Comparison of ENCODE assay signal across 8 cellular contexts in genomic region chr1:197776348-197777082, GRCh38. TPM values are rescaled to one million over a fixed set of nuclear protein-coding genes. Genes with fewer than 3 reads are reported as not detected.
A peak's percentile ranks its signal among the peaks of the same experiment; 100 is the strongest.
DNase-seq lines count a peak whose midpoint lies in the region; ATAC-seq and TF ChIP-seq lines count a peak whose summit lies in the region.

No MANE protein-coding gene starts in this region.

- H3K4me3 ChIP-seq in retinal pigment epithelial cell (ENCODE audit: low read length) (no peak overlapping the region), A673 (ENCODE audit: low read depth, low read length, poor library complexity, severe bottlenecking) (no peak overlapping the region)

- TF ChIP-seq CTCF in retinal pigment epithelial cell (conservative IDR thresholded peaks at IDR 0.05; ENCODE audit: low read depth, low read length) (no peak), A673 (conservative IDR thresholded peaks at IDR 0.05; ENCODE audit: low read depth, low read length) (no peak)

- no peak overlapping the region for H3K27ac ChIP-seq in A673 (ENCODE audit: low read depth, low read length, poor library complexity, severe bottlenecking)

- POLR2A ChIA-PET in A673 (lab: Charles Lee; ENCODE audit: low non-redundant PET), result no interaction called here

- H3K36me3 ChIP-seq in A673 (ENCODE audit: insufficient read depth, low read length, poor library complexity, severe bottlenecking), result no peaks in the 10 kb centered on the region

- no peaks in the 10 kb centered on the region for H3K9me3 ChIP-seq in A673 (ENCODE audit: low read depth, low read length, poor library complexity, severe bottlenecking)

- CTCF ChIA-PET in A673 (lab: Charles Lee), result no interaction called here

- intact Hi-C loops in A673 (cut with micrococcal nuclease; ENCODE audit: unreplicated experiment), result no loop called here

- peak; percentile 24 for ATAC-seq in HG03039 (IDR thresholded peaks at IDR 0.05; ENCODE audit: unreplicated experiment)

- H3K4me1 ChIP-seq in A673 (ENCODE audit: insufficient read depth, low read length, poor library complexity, severe bottlenecking), result peaks cover 10% of the 10 kb centered on the region

- no TSS peak for BruUV-seq in A673 (replicated peaks; lab: Mats Ljungman, UMichigan)

- peak; percentile 7 to 27 for DNase-seq in activated CD4-positive, alpha-beta T cell treated with anti-CD3 and anti-CD28 coated beads for 24 hours (ENCODE audit: low read depth in 2 of 2)
- DNase-seq in activated CD4-positive, alpha-beta T cell treated with anti-CD3 and anti-CD28 coated beads, Interleukin-2, amount 50 U/mL, for 4 hours, result no peak
- peak; percentile 39 for DNase-seq in SKM-1 treated with dmso at 0.1 percent for 144 hours (lab: John Stamatoyannopoulos, UW; ENCODE audit: unreplicated experiment)
- DNase-seq in dermis blood vessel endothelial cell, result peak; percentile 39
- peak; percentile 62 for DNase-seq in retinal pigment epithelial cell (ENCODE audit: low read depth)
- no peak for DNase-seq in LoVo (ENCODE audit: low spot score)
- DNase-seq in A673 (ENCODE audit: low spot score), result no peak

- H3K27me3 ChIP-seq in A673 (replicated peaks; ENCODE audit: insufficient read depth, low read depth, low read length, poor library complexity), result no peaks in the 10 kb centered on the region

RNA-seq across cellular contexts. Expression of gene DENND1B, which starts 1.2 kb away (rescaled TPM):
- total RNA-seq in dermis blood vessel endothelial cell, result 2.6 and 5.4 TPM in 2 replicates
- 1.9 and 4.1 TPM in 2 replicates for total RNA-seq in A673 (2021)

Comparison
In these comparisons a context has a peak if more than half of its experiments do, and no peak if none do; other contexts are left out.
1. DNase-seq: peak in activated CD4-positive, alpha-beta T cell treated with anti-CD3 and anti-CD28 coated beads for 24 hours (2 of 2), SKM-1 treated with dmso at 0.1 percent for 144 hours (single experiment), dermis blood vessel endothelial cell (single experiment) and retinal pigment epithelial cell (single experiment); none in activated CD4-positive, alpha-beta T cell treated with anti-CD3 and anti-CD28 coated beads, Interleukin-2, amount 50 U/mL, for 4 hours (0 of 2), LoVo (single experiment) and A673 (single experiment).